Comparison of ENCODE assay signal across 9 cellular contexts in genomic region chr3:23810342-23811116, GRCh38. TPM values are rescaled to one million over a fixed set of nuclear protein-coding genes. Genes with fewer than 3 reads are reported as not detected.
A peak's percentile ranks its signal among the peaks of the same experiment; 100 is the strongest.
DNase-seq lines count a peak whose midpoint lies in the region; ATAC-seq and TF ChIP-seq lines count a peak whose summit lies in the region.
"Had no signal": no experiment of that assay in that cellular context is flagged by ENCODE, and none has a peak within 500 bp of the region (broad histone marks: within the 10 kb centered on the region; RNA-seq: fewer than 3 reads in every experiment).

No MANE protein-coding gene starts in this region.

- ATAC-seq in HG03520 (IDR thresholded peaks at IDR 0.05; ENCODE audit: unreplicated experiment) (peak; percentile 20), T-helper 17 cell (peak; percentile 27), sciatic nerve (peak; percentile 48)
- ATAC-seq: HCT116 had no signal

- H3K36me3 Mint-ChIP-seq in T-helper 17 cell (ENCODE audit: low read depth): peaks cover 13% of the 10 kb centered on the region

- DNase-seq in T-helper 17 cell (peak; percentile 13 to 29 (median 25)), astrocyte of the spinal cord (ENCODE audit: low read depth, low spot score) (peak; percentile 30), iPS DF 19.7 (ENCODE audit: low read depth, low spot score) (peak; percentile 75), sciatic nerve (ENCODE audit: low spot score) (peak; percentile 77), NCI-H226 (no peak)

- no peaks in the 10 kb centered on the region for H3K27me3 ChIP-seq in ACC112 (ENCODE audit: insufficient read depth, low read length)

- peak overlapping the region; percentile 98 for H3K27ac Mint-ChIP-seq in T-helper 17 cell

- TF ChIP-seq POLR2A in GM18526 (IDR thresholded peaks at IDR 0.05; ENCODE audit: extremely low read depth, insufficient read length): peak; percentile 56

- peaks cover 29% of the 10 kb centered on the region for H3K36me3 ChIP-seq in ACC112 (ENCODE audit: insufficient read depth, low read length)

- peak overlapping the region; percentile 88 for H2AFZ ChIP-seq in ACC112 (ENCODE audit: low read length, unreplicated experiment)

- TF ChIP-seq CTCF in astrocyte of the spinal cord (IDR thresholded peaks at IDR 0.05; ENCODE audit: low read depth, low read length): peak; percentile 27

- intact Hi-C loops in sciatic nerve (cut with DNase I): no loop called here

- peak overlapping the region; percentile 43; the same call in 1 of the 2 replicates for H3K27ac ChIP-seq in ACC112 (ENCODE audit: low read depth, low read length)

- in situ Hi-C loops in astrocyte of the spinal cord (cut with HindIII; ENCODE audit: low sequenced_read_pairs): no loop called here

- no peaks in the 10 kb centered on the region for H3K27me3 Mint-ChIP-seq in T-helper 17 cell

- H3K4me3 ChIP-seq in ACC112 (ENCODE audit: low read depth, low read length) (peak overlapping the region; percentile 96), astrocyte of the spinal cord (ENCODE audit: low read depth, low read length) (peak overlapping the region; percentile 57)

- H3K4me1 Mint-ChIP-seq in T-helper 17 cell: peaks cover 53% of the 10 kb centered on the region

- peaks cover 40% of the 10 kb centered on the region for H3K4me1 ChIP-seq in ACC112 (ENCODE audit: control insufficient read depth, insufficient read depth, low read length, unreplicated experiment)

- H3K4me3 Mint-ChIP-seq in T-helper 17 cell: peak overlapping the region; percentile 99

- no peaks in the 10 kb centered on the region for H3K9me3 ChIP-seq in T-helper 17 cell (ENCODE audit: control insufficient read depth, low read length, poor library complexity, severe bottlenecking)

- peaks cover 88% of the 10 kb centered on the region for H3K79me2 ChIP-seq in ACC112 (ENCODE audit: control insufficient read depth, insufficient read depth, low read length, unreplicated experiment)

RNA-seq across cellular contexts. Expression of gene UBE2E1, which starts 4.8 kb away (rescaled TPM):
- total RNA-seq in T-helper 17 cell: 10 to 100 TPM; 62.2 to 70.7 TPM
- total RNA-seq in sciatic nerve: 152 TPM
